1 cellular context compared by ENCODE assay signal in the genomic region with DNA sequence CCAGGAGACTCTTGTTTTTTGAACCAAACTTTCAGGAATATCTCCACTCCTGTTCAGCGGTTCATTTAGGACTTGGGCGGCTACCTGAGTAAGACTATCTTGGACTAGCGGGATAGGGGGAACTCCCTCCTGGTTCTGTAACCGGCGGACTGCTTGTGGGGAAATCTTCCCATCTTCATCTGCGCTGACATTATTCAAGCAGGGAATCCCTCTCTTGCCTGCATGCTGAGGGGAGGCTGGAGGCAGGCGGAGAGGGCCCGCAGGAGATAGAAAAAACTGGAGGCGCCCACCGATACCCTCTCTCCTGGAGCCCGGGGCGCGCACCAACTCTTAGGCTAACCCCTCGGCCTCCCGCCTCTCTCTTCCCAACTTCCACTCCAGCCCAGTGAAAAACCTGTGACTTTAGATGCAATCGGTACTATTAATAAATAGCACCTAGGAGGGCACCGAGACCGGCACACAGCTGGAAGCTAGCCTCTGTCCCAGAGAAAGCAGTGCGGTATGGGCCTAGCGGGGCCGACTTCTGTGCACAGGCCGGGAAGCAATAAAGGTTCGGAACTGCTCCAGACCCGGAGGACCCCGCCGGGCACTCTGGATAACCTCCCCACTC.
TF ChIP-seq lines count a peak whose summit lies in the region.

No MANE protein-coding gene starts in this region.

TF ChIP-seq in HEK293, 187 proteins besides CTCF, POLR2A, EP300 and RAD21 (continued from another document):
- TF ChIP-seq, protein P1, sequence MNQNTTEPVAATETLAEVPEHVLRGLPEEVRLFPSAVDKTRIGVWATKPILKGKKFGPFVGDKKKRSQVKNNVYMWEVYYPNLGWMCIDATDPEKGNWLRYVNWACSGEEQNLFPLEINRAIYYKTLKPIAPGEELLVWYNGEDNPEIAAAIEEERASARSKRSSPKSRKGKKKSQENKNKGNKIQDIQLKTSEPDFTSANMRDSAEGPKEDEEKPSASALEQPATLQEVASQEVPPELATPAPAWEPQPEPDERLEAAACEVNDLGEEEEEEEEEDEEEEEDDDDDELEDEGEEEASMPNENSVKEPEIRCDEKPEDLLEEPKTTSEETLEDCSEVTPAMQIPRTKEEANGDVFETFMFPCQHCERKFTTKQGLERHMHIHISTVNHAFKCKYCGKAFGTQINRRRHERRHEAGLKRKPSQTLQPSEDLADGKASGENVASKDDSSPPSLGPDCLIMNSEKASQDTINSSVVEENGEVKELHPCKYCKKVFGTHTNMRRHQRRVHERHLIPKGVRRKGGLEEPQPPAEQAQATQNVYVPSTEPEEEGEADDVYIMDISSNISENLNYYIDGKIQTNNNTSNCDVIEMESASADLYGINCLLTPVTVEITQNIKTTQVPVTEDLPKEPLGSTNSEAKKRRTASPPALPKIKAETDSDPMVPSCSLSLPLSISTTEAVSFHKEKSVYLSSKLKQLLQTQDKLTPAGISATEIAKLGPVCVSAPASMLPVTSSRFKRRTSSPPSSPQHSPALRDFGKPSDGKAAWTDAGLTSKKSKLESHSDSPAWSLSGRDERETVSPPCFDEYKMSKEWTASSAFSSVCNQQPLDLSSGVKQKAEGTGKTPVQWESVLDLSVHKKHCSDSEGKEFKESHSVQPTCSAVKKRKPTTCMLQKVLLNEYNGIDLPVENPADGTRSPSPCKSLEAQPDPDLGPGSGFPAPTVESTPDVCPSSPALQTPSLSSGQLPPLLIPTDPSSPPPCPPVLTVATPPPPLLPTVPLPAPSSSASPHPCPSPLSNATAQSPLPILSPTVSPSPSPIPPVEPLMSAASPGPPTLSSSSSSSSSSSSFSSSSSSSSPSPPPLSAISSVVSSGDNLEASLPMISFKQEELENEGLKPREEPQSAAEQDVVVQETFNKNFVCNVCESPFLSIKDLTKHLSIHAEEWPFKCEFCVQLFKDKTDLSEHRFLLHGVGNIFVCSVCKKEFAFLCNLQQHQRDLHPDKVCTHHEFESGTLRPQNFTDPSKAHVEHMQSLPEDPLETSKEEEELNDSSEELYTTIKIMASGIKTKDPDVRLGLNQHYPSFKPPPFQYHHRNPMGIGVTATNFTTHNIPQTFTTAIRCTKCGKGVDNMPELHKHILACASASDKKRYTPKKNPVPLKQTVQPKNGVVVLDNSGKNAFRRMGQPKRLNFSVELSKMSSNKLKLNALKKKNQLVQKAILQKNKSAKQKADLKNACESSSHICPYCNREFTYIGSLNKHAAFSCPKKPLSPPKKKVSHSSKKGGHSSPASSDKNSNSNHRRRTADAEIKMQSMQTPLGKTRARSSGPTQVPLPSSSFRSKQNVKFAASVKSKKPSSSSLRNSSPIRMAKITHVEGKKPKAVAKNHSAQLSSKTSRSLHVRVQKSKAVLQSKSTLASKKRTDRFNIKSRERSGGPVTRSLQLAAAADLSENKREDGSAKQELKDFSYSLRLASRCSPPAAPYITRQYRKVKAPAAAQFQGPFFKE (tag by site-specific recombination; IDR thresholded peaks at IDR 0.05; ENCODE audit: borderline replicate concordance) = no peak
- TF ChIP-seq ZNF701 (tag by site-specific recombination; IDR thresholded peaks at IDR 0.05) (no peak), ZNF184 (tag by site-specific recombination; IDR thresholded peaks at IDR 0.05) (no peak), ZNF138 (tag by site-specific recombination; IDR thresholded peaks at IDR 0.05; ENCODE audit: borderline replicate concordance) (no peak), ZNF707 (tag by site-specific recombination; IDR thresholded peaks at IDR 0.05) (no peak), ZBTB48 (tag by site-specific recombination; IDR thresholded peaks at IDR 0.05) (no peak)
- TF ChIP-seq, protein P2, sequence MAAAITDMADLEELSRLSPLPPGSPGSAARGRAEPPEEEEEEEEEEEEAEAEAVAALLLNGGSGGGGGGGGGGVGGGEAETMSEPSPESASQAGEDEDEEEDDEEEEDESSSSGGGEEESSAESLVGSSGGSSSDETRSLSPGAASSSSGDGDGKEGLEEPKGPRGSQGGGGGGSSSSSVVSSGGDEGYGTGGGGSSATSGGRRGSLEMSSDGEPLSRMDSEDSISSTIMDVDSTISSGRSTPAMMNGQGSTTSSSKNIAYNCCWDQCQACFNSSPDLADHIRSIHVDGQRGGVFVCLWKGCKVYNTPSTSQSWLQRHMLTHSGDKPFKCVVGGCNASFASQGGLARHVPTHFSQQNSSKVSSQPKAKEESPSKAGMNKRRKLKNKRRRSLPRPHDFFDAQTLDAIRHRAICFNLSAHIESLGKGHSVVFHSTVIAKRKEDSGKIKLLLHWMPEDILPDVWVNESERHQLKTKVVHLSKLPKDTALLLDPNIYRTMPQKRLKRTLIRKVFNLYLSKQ (tag by site-specific recombination; IDR thresholded peaks at IDR 0.05; ENCODE audit: borderline replicate concordance) = no peak
